ENCODE assay signal across 12 cellular contexts in genomic region chr7:155405399-155406318, GRCh38. TPM values are rescaled to one million over a fixed set of nuclear protein-coding genes. Genes with fewer than 3 reads are reported as not detected.
DNase-seq lines count a peak whose midpoint lies in the region; ATAC-seq and TF ChIP-seq lines count a peak whose summit lies in the region.
"Had no signal": no experiment of that assay in that cellular context is flagged by ENCODE, and none has a peak within 500 bp of the region (broad histone marks: within the 10 kb centered on the region; RNA-seq: fewer than 3 reads in every experiment).

No MANE protein-coding gene starts in this region.

- H3K4me1 ChIP-seq in Peyer's patch = no peaks in the 10 kb centered on the region
- no peaks in the 10 kb centered on the region for H3K4me1 ChIP-seq in esophagus squamous epithelium
- H3K4me1 ChIP-seq: spleen had no signal

- no peak overlapping the region for H3K4me3 Mint-ChIP-seq in activated CD8-positive, alpha-beta memory T cell treated with anti-CD3 and anti-CD28 coated beads, Interleukin-2, amount 10 ng/mL, durations not matched to agents 7 days and 5 days
- no peak overlapping the region for H3K4me3 Mint-ChIP-seq in stimulated activated naive CD8-positive, alpha-beta T cell treated with anti-CD3 and anti-CD28 coated beads, Interleukin-15, amount 100 ng/mL, for 72 hours
- H3K4me3 Mint-ChIP-seq: memory B cell had no signal

- H3K27me3 ChIP-seq in Peyer's patch (no peaks in the 10 kb centered on the region), esophagus squamous epithelium (peaks cover 0 to 82% (median 0%) of the 10 kb centered on the region in 4 donors)

- no peaks in the 10 kb centered on the region for H3K9me3 Mint-ChIP-seq in activated CD8-positive, alpha-beta memory T cell treated with anti-CD3 and anti-CD28 coated beads, Interleukin-2, amount 10 ng/mL, durations not matched to agents 7 days and 5 days (ENCODE audit: low read depth)
- peaks cover 0 to 5% of the 10 kb centered on the region in 2 donors for H3K9me3 Mint-ChIP-seq in stimulated activated naive CD8-positive, alpha-beta T cell treated with anti-CD3 and anti-CD28 coated beads, Interleukin-15, amount 100 ng/mL, for 72 hours
- H3K9me3 Mint-ChIP-seq: memory B cell had no signal

- H3K27me3 Mint-ChIP-seq in activated CD8-positive, alpha-beta memory T cell treated with anti-CD3 and anti-CD28 coated beads, Interleukin-2, amount 10 ng/mL, durations not matched to agents 7 days and 5 days = peaks cover 23% of the 10 kb centered on the region
- H3K27me3 Mint-ChIP-seq in stimulated activated naive CD8-positive, alpha-beta T cell treated with anti-CD3 and anti-CD28 coated beads, Interleukin-15, amount 100 ng/mL, for 72 hours = peaks cover 80% of the 10 kb centered on the region

- no peak overlapping the region for H3K27ac ChIP-seq in Peyer's patch
- H3K27ac ChIP-seq in esophagus squamous epithelium = no peak overlapping the region
- H3K27ac ChIP-seq: spleen had no signal

- TF ChIP-seq CTCF in Peyer's patch (IDR thresholded peaks at IDR 0.05) (no peak), esophagus squamous epithelium (IDR thresholded peaks at IDR 0.05) (no peak)

- no peaks in the 10 kb centered on the region for H3K36me3 Mint-ChIP-seq in activated CD8-positive, alpha-beta memory T cell treated with anti-CD3 and anti-CD28 coated beads, Interleukin-2, amount 10 ng/mL, durations not matched to agents 7 days and 5 days
- H3K36me3 Mint-ChIP-seq: memory B cell had no signal

- H3K36me3 ChIP-seq in Peyer's patch (no peaks in the 10 kb centered on the region), esophagus squamous epithelium (no peaks in the 10 kb centered on the region)
- H3K36me3 ChIP-seq: spleen had no signal

- peak; percentile 65 for ATAC-seq in activated CD8-positive, alpha-beta memory T cell treated with anti-CD3 and anti-CD28 coated beads, Interleukin-2, amount 10 ng/mL, durations not matched to agents 7 days and 5 days
- peak; percentile 46 for ATAC-seq in stimulated activated naive CD8-positive, alpha-beta T cell treated with anti-CD3 and anti-CD28 coated beads, Interleukin-15, amount 100 ng/mL, for 72 hours
- ATAC-seq in GM18858 (IDR thresholded peaks at IDR 0.05; ENCODE audit: unreplicated experiment) = no peak

- intact Hi-C loops in esophagus squamous epithelium (cut with DNase I) = no loop called here

- 35 to 36% methylated on average over 17 to 22 of the region's 31 CpGs for WGBS in esophagus squamous epithelium, 2 donors

- H3K9me3 ChIP-seq in Peyer's patch (no peaks in the 10 kb centered on the region), esophagus squamous epithelium (no peaks in the 10 kb centered on the region)

- CTCF ChIA-PET in activated CD8-positive, alpha-beta memory T cell treated with anti-CD3 and anti-CD28 coated beads, Interleukin-2, amount 10 ng/mL, durations not matched to agents 7 days and 5 days (lab: Charles Lee) = no interaction called here

- H3K4me1 Mint-ChIP-seq in activated CD8-positive, alpha-beta memory T cell treated with anti-CD3 and anti-CD28 coated beads, Interleukin-2, amount 10 ng/mL, durations not matched to agents 7 days and 5 days = peaks cover 7% of the 10 kb centered on the region
- H3K4me1 Mint-ChIP-seq in stimulated activated naive CD8-positive, alpha-beta T cell treated with anti-CD3 and anti-CD28 coated beads, Interleukin-15, amount 100 ng/mL, for 72 hours = peaks cover 31% of the 10 kb centered on the region

- no peak overlapping the region for H3K27ac Mint-ChIP-seq in activated CD8-positive, alpha-beta memory T cell treated with anti-CD3 and anti-CD28 coated beads, Interleukin-2, amount 10 ng/mL, durations not matched to agents 7 days and 5 days
- peak overlapping the region in 1 of 2 donors; percentile 54 for H3K27ac Mint-ChIP-seq in stimulated activated naive CD8-positive, alpha-beta T cell treated with anti-CD3 and anti-CD28 coated beads, Interleukin-15, amount 100 ng/mL, for 72 hours
- H3K27ac Mint-ChIP-seq: memory B cell had no signal

- TF ChIP-seq POLR2A in Peyer's patch (IDR thresholded peaks at IDR 0.05) = no peak
- TF ChIP-seq POLR2A in esophagus squamous epithelium (IDR thresholded peaks at IDR 0.05) = no peak

- H3K4me3 ChIP-seq in Peyer's patch = no peak overlapping the region
- H3K4me3 ChIP-seq in esophagus squamous epithelium = no peak overlapping the region
- H3K4me3 ChIP-seq: spleen had no signal

- DNase-seq in activated CD8-positive, alpha-beta memory T cell treated with anti-CD3 and anti-CD28 coated beads, Interleukin-2, amount 10 ng/mL, durations not matched to agents 7 days and 5 days = peak; percentile 46
- no peak for DNase-seq in activated CD8-positive, alpha-beta memory T cell treated with anti-CD3 and anti-CD28 coated beads, Interleukin-2, amount 50 U/mL, for 4 hours
- DNase-seq in RKO (ENCODE audit: low spot score) = peak; percentile 7
- peak; percentile 76 for DNase-seq in globus pallidus (ENCODE audit: low spot score)
- DNase-seq in stimulated activated naive CD8-positive, alpha-beta T cell treated with anti-CD3 and anti-CD28 coated beads, Interleukin-15, amount 100 ng/mL, for 72 hours = no peak
- no peak for DNase-seq in Peyer's patch
- no peak for DNase-seq in esophagus squamous epithelium (lab: John Stamatoyannopoulos, UW)
- DNase-seq: HCEC 1CT, spleen had no signal

RNA-seq across cellular contexts. Expression of gene EN2, which starts 52.3 kb away (rescaled TPM):
- total RNA-seq in activated CD8-positive, alpha-beta memory T cell treated with anti-CD3 and anti-CD28 coated beads, Interleukin-2, amount 10 ng/mL, durations not matched to agents 7 days and 5 days = not detected
- total RNA-seq in Peyer's patch (not detected), esophagus squamous epithelium (under 1 TPM in 1 of 4 donors, not detected in 3; under 0.01 TPM)
- total RNA-seq: fibroblast of lung, spleen had no signal

Comparison
In these comparisons a context has a peak if more than half of its experiments do, and no peak if none do; other contexts are left out.
1. DNase-seq: peak in activated CD8-positive, alpha-beta memory T cell treated with anti-CD3 and anti-CD28 coated beads, Interleukin-2, amount 10 ng/mL, durations not matched to agents 7 days and 5 days (single experiment), RKO (single experiment) and globus pallidus (single experiment); none in activated CD8-positive, alpha-beta memory T cell treated with anti-CD3 and anti-CD28 coated beads, Interleukin-2, amount 50 U/mL, for 4 hours (single experiment), stimulated activated naive CD8-positive, alpha-beta T cell treated with anti-CD3 and anti-CD28 coated beads, Interleukin-15, amount 100 ng/mL, for 72 hours (0 of 2), Peyer's patch (0 of 3) and esophagus squamous epithelium (single experiment).